In the genomic region with DNA sequence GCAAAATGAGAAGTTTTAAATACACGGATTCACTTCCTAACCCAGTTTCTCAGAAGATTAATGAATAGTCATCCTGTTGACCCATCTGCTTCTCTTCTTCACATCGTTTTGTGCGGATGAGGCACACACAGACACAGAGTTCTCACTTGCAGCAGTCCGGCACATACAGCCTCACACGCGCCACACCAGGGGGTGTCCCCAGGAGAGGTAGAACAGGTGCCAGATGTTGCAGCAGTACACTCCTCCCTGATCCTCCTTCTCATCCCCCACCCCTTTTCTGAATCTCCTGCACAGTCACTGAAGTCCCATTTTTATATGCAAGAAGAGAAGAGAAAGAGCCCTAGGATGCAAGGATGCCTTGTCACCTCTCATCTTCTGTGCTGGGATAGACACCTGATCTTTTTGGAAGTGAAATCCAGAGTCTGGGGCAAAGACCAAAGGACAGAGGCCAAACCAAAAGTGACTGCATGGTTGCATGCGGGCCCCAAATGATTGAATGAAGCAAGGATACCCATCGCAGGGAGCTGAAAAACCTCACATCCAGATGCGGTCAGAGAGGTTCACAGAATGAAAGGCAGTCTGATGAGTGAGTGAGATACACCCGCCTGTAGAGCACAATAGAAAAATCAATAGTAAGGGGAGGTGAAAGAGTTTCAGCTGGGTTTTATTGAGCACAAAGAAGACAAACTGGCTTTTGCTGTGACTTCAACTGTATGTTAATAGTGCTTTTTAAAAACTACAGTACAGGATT, we compare ENCODE assay signal across 10 cellular contexts. TPM values are rescaled to one million over a fixed set of nuclear protein-coding genes. Genes with fewer than 3 reads are reported as not detected.
A peak's percentile ranks its signal among the peaks of the same experiment; 100 is the strongest.
DNase-seq lines count a peak whose midpoint lies in the region; ATAC-seq, FAIRE-seq and TF ChIP-seq lines count a peak whose summit lies in the region.
"Had no signal": no experiment of that assay in that cellular context is flagged by ENCODE, and none has a peak within 500 bp of the region (broad histone marks: within the 10 kb centered on the region; RNA-seq: fewer than 3 reads in every experiment).

No MANE protein-coding gene starts in this region.

- no peak for TF ChIP-seq EP300 in A549 (IDR thresholded peaks at IDR 0.05)

- H3K4me2 ChIP-seq in A549 = peak overlapping the region; percentile 75

- ATAC-seq in A549 (no peak), HG03442 (IDR thresholded peaks at IDR 0.05; ENCODE audit: unreplicated experiment) (no peak), HG03108 (IDR thresholded peaks at IDR 0.05; ENCODE audit: unreplicated experiment) (no peak), GM19324 (IDR thresholded peaks at IDR 0.05; ENCODE audit: low FRiP score, unreplicated experiment) (no peak)
- ATAC-seq: activated CD8-positive, alpha-beta T cell treated with anti-CD3 and anti-CD28 coated beads, Interleukin-2, amount 10 ng/mL, durations not matched to agents 7 days and 5 days had no signal

- CTCF ChIA-PET in A549 (lab: Yijun Ruan, JAX) = interaction anchor here (0.6 kb wide), 2 partner anchors 17 to 65 kb away, joined by 4 read pairs; no protein-coding TSS in a partner anchor

- H3K4me3 Mint-ChIP-seq in mesothelial cell of epicardium = peak overlapping the region; percentile 48
- H3K4me3 Mint-ChIP-seq: activated CD8-positive, alpha-beta T cell treated with anti-CD3 and anti-CD28 coated beads, Interleukin-2, amount 10 ng/mL, durations not matched to agents 7 days and 5 days had no signal

- H3K27ac ChIP-seq in A549 (peak overlapping the region; percentile 69 to 86; a peak in 4 of 6 replicates), ascending aorta (peak overlapping the region; percentile 83 to 84)

- 65% methylated on average over 10 of the region's 10 CpGs for WGBS in A549 (ENCODE audit: missing lambda C conversion rate)

- H3K9me3 ChIP-seq in A549 = no peaks in the 10 kb centered on the region
- H3K9me3 ChIP-seq in ascending aorta = no peaks in the 10 kb centered on the region

- POLR2A ChIA-PET in A549 (lab: Yijun Ruan, JAX) = interaction anchor here (0.5 kb wide), 1 partner anchor 47 kb away, joined by 3 read pairs; no protein-coding TSS in a partner anchor

- TF ChIP-seq CTCF in A549 (IDR thresholded peaks at IDR 0.05) (no peak), ascending aorta (IDR thresholded peaks at IDR 0.05) (no peak), mesothelial cell of epicardium (IDR thresholded peaks at IDR 0.05; ENCODE audit: unreplicated experiment) (no peak)

- intact Hi-C loops in ascending aorta (cut with DNase I) (no loop called here), posterior vena cava (cut with DNase I) (no loop called here)

- peaks cover 11% of the 10 kb centered on the region for H3K36me3 Mint-ChIP-seq in mesothelial cell of epicardium

- H3K4me1 Mint-ChIP-seq in mesothelial cell of epicardium = peaks cover 99% of the 10 kb centered on the region

- H3K27me3 ChIP-seq in ascending aorta = no peaks in the 10 kb centered on the region

- DNase-seq in A549 (ENCODE audit: low read depth in 1 of 2, low spot score in 1 of 2) = no peak
- DNase-seq in NCI-H1092 (lab: John Stamatoyannopoulos, UW) = peak; percentile 35
- DNase-seq in ascending aorta (ENCODE audit: low spot score in 2 of 2) = no peak
- DNase-seq in mesothelial cell of epicardium (ENCODE audit: low spot score in 2 of 2, unreplicated experiment in 2 of 2) = no peak
- DNase-seq in posterior vena cava (ENCODE audit: low spot score) = no peak
- DNase-seq: activated CD8-positive, alpha-beta T cell treated with anti-CD3 and anti-CD28 coated beads, Interleukin-2, amount 10 ng/mL, durations not matched to agents 7 days and 5 days; NCI-H1930 had no signal

- H3K9me3 Mint-ChIP-seq in mesothelial cell of epicardium = no peaks in the 10 kb centered on the region

- no peak for TF ChIP-seq RAD21 in A549 (conservative IDR thresholded peaks at IDR 0.05 in 1 of 2, IDR thresholded peaks at IDR 0.05 in 1 of 2)

- H3K4me3 ChIP-seq in A549 = no peak overlapping the region
- H3K4me3 ChIP-seq in ascending aorta = peak overlapping the region; percentile 13 to 63

- peak overlapping the region; percentile 98 for H3K27ac Mint-ChIP-seq in mesothelial cell of epicardium
- H3K27ac Mint-ChIP-seq: activated CD8-positive, alpha-beta T cell treated with anti-CD3 and anti-CD28 coated beads, Interleukin-2, amount 10 ng/mL, durations not matched to agents 7 days and 5 days had no signal

- H3K4me1 ChIP-seq in A549 (peaks cover 67% of the 10 kb centered on the region), ascending aorta (peaks cover 0 to 36% of the 10 kb centered on the region in 2 donors)

- H3K36me3 ChIP-seq in ascending aorta = no peaks in the 10 kb centered on the region

- H3K27me3 Mint-ChIP-seq in mesothelial cell of epicardium (ENCODE audit: low read depth) = no peaks in the 10 kb centered on the region

- no peak for TF ChIP-seq POLR2A in A549 (IDR thresholded peaks at IDR 0.05; ENCODE audit: low read length)

- no peak for FAIRE-seq in A549 (lab: Jason Lieb, UNC)

TF ChIP-seq in A549, 52 proteins besides CTCF, POLR2A, EP300 and RAD21:
- TF ChIP-seq NFE2L2 (conservative IDR thresholded peaks at IDR 0.05; ENCODE audit: low read length) (no peak), ZC3H11A (IDR thresholded peaks at IDR 0.05) (no peak), EHF (CRISPR knock-in tag; IDR thresholded peaks at IDR 0.05) (no peak)
- TF ChIP-seq, protein P1, sequence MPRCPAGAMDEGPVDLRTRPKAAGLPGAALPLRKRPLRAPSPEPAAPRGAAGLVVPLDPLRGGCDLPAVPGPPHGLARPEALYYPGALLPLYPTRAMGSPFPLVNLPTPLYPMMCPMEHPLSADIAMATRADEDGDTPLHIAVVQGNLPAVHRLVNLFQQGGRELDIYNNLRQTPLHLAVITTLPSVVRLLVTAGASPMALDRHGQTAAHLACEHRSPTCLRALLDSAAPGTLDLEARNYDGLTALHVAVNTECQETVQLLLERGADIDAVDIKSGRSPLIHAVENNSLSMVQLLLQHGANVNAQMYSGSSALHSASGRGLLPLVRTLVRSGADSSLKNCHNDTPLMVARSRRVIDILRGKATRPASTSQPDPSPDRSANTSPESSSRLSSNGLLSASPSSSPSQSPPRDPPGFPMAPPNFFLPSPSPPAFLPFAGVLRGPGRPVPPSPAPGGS (IDR thresholded peaks at IDR 0.05) = no peak
- TF ChIP-seq, protein P2, sequence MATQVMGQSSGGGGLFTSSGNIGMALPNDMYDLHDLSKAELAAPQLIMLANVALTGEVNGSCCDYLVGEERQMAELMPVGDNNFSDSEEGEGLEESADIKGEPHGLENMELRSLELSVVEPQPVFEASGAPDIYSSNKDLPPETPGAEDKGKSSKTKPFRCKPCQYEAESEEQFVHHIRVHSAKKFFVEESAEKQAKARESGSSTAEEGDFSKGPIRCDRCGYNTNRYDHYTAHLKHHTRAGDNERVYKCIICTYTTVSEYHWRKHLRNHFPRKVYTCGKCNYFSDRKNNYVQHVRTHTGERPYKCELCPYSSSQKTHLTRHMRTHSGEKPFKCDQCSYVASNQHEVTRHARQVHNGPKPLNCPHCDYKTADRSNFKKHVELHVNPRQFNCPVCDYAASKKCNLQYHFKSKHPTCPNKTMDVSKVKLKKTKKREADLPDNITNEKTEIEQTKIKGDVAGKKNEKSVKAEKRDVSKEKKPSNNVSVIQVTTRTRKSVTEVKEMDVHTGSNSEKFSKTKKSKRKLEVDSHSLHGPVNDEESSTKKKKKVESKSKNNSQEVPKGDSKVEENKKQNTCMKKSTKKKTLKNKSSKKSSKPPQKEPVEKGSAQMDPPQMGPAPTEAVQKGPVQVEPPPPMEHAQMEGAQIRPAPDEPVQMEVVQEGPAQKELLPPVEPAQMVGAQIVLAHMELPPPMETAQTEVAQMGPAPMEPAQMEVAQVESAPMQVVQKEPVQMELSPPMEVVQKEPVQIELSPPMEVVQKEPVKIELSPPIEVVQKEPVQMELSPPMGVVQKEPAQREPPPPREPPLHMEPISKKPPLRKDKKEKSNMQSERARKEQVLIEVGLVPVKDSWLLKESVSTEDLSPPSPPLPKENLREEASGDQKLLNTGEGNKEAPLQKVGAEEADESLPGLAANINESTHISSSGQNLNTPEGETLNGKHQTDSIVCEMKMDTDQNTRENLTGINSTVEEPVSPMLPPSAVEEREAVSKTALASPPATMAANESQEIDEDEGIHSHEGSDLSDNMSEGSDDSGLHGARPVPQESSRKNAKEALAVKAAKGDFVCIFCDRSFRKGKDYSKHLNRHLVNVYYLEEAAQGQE (IDR thresholded peaks at IDR 0.05) = no peak

RNA-seq across cellular contexts. Expression of a gene that starts 28.8 kb away (rescaled TPM):
- polyA plus RNA-seq in A549 (2011; rRNA removed) (61.5 and 62.8 TPM in 2 replicates), A549 (2017; fragmentation: RNase III; extraction: RNeasy Plus Mini Kit Qiagen cat#74134 plus additional on column Dnase treatment) (46.5 to 53.4 TPM (median 47.8 TPM) in 3 replicates)
- 32.7 and 37.4 TPM in 2 replicates for polyA plus RNA-seq in A549 (2012; cell fraction: cytosol; rRNA removed)
- 28.1 and 30.0 TPM in 2 replicates for polyA plus RNA-seq in A549 (2012; cell fraction: nucleus; rRNA removed)
- polyA minus RNA-seq in A549 (2011; rRNA and poly(A)+ RNA removed) = 101 and 102 TPM in 2 replicates
- total RNA-seq in ascending aorta (37.4 TPM), mesothelial cell of epicardium (699 to 723 TPM (median 719 TPM) in 3 replicates), posterior vena cava (100 to 1,000 TPM in 1 of 2 donors, 10 to 100 TPM in 1; 84.2 to 146 TPM)
- total RNA-seq: activated CD8-positive, alpha-beta T cell treated with anti-CD3 and anti-CD28 coated beads, Interleukin-2, amount 10 ng/mL, durations not matched to agents 7 days and 5 days had no signal
